ENCODE assay signal across 8 cellular contexts in the genomic region with DNA sequence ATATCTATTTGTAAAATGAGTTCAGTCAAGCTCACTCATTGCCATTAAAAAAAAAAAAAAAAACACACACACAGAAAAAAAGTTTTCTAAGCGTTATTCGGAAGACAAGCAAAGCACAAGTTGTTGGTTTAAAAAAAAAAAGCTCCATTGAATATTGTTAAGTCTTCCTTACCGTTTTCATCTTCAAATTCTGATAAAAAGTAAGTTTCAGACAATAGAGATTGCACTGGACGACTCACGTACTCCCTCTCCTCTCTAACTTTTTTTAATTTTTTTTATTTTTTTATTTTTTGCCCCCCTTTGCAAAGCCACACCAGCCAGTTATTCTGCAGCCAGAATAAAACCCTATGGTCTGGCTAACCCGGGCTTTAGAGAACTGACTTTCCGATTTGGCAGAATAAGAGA. TPM values are rescaled to one million over a fixed set of nuclear protein-coding genes. Genes with fewer than 3 reads are reported as not detected.
DNase-seq lines count a peak whose midpoint lies in the region; ATAC-seq and TF ChIP-seq lines count a peak whose summit lies in the region.

No MANE protein-coding gene starts in this region.

- H3K9ac ChIP-seq in skeletal muscle satellite cell (ENCODE audit: low read depth, low read length), result peak overlapping the region; percentile 84

- no peak for DNase-seq in CD4-positive, alpha-beta T cell
- DNase-seq in RKO (ENCODE audit: low spot score) (peak; percentile 32), foreskin fibroblast (no peak), mucosa of gallbladder (ENCODE audit: low spot score) (no peak), 8988T (no peak), NCI-H82 (lab: John Stamatoyannopoulos, UW) (no peak)

- POLR2A ChIA-PET in CD4-positive, alpha-beta T cell (lab: Charles Lee), result interaction anchor here (0.9 to 4.5 kb wide), 6 partner anchors 10 to 713 kb away, joined by 4 to 39 read pairs (median 7); a partner anchor contains a TSS

- H3K4me3 ChIP-seq in foreskin fibroblast (ENCODE audit: low read depth in 1 of 2, low read length in 2 of 2) (peak overlapping the region; percentile 84 to 88), skeletal muscle satellite cell (ENCODE audit: low read length) (peak overlapping the region; percentile 76)

- intact Hi-C loops in CD4-positive, alpha-beta T cell (cut with DNase I, micrococcal nuclease), result loop anchor here (5.0 to 10.0 kb wide), 5 partner anchors 81 to 1254 kb away; a partner anchor contains a TSS

- H3K4me1 Mint-ChIP-seq in CD4-positive, alpha-beta T cell (ENCODE audit: low read depth), result peaks cover 14% of the 10 kb centered on the region

- no peaks in the 10 kb centered on the region for H3K27me3 Mint-ChIP-seq in CD4-positive, alpha-beta T cell

- H3K4me1 ChIP-seq in skeletal muscle satellite cell (ENCODE audit: control insufficient read depth, insufficient read depth, low read length), result peaks cover 22% of the 10 kb centered on the region

- peak overlapping the region; percentile 84 for H3K4me2 ChIP-seq in skeletal muscle satellite cell (ENCODE audit: low read length)

- peak overlapping the region; percentile 94 for H3K4me3 Mint-ChIP-seq in CD4-positive, alpha-beta T cell

- H3K36me3 ChIP-seq in skeletal muscle satellite cell (ENCODE audit: insufficient read depth, low read length), result no peaks in the 10 kb centered on the region

- peaks cover 13% of the 10 kb centered on the region for H3K36me3 Mint-ChIP-seq in CD4-positive, alpha-beta T cell (ENCODE audit: low read depth)

- no peaks in the 10 kb centered on the region for H3K9me3 Mint-ChIP-seq in CD4-positive, alpha-beta T cell

- H3K27ac ChIP-seq in CD4-positive, alpha-beta T cell (ENCODE audit: low read depth, low read length), result no peak overlapping the region

- no peak for ATAC-seq in CD4-positive, alpha-beta T cell (ENCODE audit: poor library complexity)
- ATAC-seq in GM21786 (IDR thresholded peaks at IDR 0.05; ENCODE audit: unreplicated experiment), result peak; percentile 5

- no peaks in the 10 kb centered on the region for H3K9me3 ChIP-seq in CD4-positive, alpha-beta T cell (ENCODE audit: control insufficient read depth, low read length)
- H3K9me3 ChIP-seq in skeletal muscle satellite cell (replicated peaks; ENCODE audit: low read length), result no peaks in the 10 kb centered on the region

- no peak for TF ChIP-seq CTCF in CD4-positive, alpha-beta T cell (IDR thresholded peaks at IDR 0.05)
- no peak for TF ChIP-seq CTCF in foreskin fibroblast (IDR thresholded peaks at IDR 0.05; ENCODE audit: low read depth, low read length)

- H3K27ac Mint-ChIP-seq in CD4-positive, alpha-beta T cell, result peak overlapping the region; percentile 80

- peaks cover 7% of the 10 kb centered on the region for H3K27me3 ChIP-seq in CD4-positive, alpha-beta T cell (ENCODE audit: control insufficient read depth, insufficient read depth, low read length)
- no peaks in the 10 kb centered on the region for H3K27me3 ChIP-seq in skeletal muscle satellite cell (ENCODE audit: control insufficient read depth, insufficient read depth, low read length)

- CTCF ChIA-PET in CD4-positive, alpha-beta T cell (lab: Charles Lee), result interaction anchor here (1.3 kb wide), 1 partner anchor 520 kb away, joined by 4 read pairs; no protein-coding TSS in a partner anchor

RNA-seq across cellular contexts. Expression of a gene that starts 0.5 kb away (rescaled TPM):
- total RNA-seq in CD4-positive, alpha-beta T cell, result 1 to 10 TPM; 2.0 to 2.6 TPM
- total RNA-seq in skeletal muscle satellite cell (2012; rRNA removed), result 41.3 and 44.1 TPM in 2 replicates
- total RNA-seq in mucosa of gallbladder, result 19.0 TPM
